ENCODE assay signal across 2 cellular contexts in genomic region chr5:139655727-139656271, GRCh38.
TF ChIP-seq lines count a peak whose summit lies in the region.

No MANE protein-coding gene starts in this region.

TF ChIP-seq in GM23338, 12 proteins besides CTCF, POLR2A, EP300 and RAD21:
- TF ChIP-seq ZNF114 (CRISPR knock-in tag; IDR thresholded peaks at IDR 0.05) (no peak), ETS1 (IDR thresholded peaks at IDR 0.05) (no peak), STAT1 (IDR thresholded peaks at IDR 0.05; ENCODE audit: unreplicated experiment) (no peak), EZH2phosphoT487 (IDR thresholded peaks at IDR 0.05; ENCODE audit: unreplicated experiment) (no peak), ZNF462 (CRISPR knock-in tag; IDR thresholded peaks at IDR 0.05) (no peak), CREB1 (CRISPR knock-in tag; IDR thresholded peaks at IDR 0.05; ENCODE audit: low read depth) (no peak), EZH2 (IDR thresholded peaks at IDR 0.05; ENCODE audit: low read depth, unreplicated experiment) (no peak)

TF ChIP-seq in HepG2, 621 proteins besides CTCF, POLR2A, EP300 and RAD21 (continues in another document):
- TF ChIP-seq ZBTB4 (CRISPR knock-in tag; IDR thresholded peaks at IDR 0.05; ENCODE audit: borderline replicate concordance) (no peak), NCOR1 (IDR thresholded peaks at IDR 0.05; ENCODE audit: borderline replicate concordance, low read length) (peak; percentile 44; the same call in 1 of the 2 replicates), HMG20B (CRISPR knock-in tag; conservative IDR thresholded peaks at IDR 0.05) (0 out of 2 replicates have a peak, but pooled peaks have one; percentile 34), ZNF343 (CRISPR knock-in tag; IDR thresholded peaks at IDR 0.05) (0 out of 2 replicates have a peak, but pooled peaks have one; percentile 47), ATF5 (CRISPR knock-in tag; IDR thresholded peaks at IDR 0.05; ENCODE audit: low read depth) (no peak), ARID5B (CRISPR knock-in tag; IDR thresholded peaks at IDR 0.05) (peak; percentile 43; the same call in 1 of the 2 replicates), ZNF792 (CRISPR knock-in tag; IDR thresholded peaks at IDR 0.05) (0 out of 2 replicates have a peak, but pooled peaks have one; percentile 20), ZNF770 (CRISPR knock-in tag; IDR thresholded peaks at IDR 0.05) (peak; percentile 65), HNRNPLL (IDR thresholded peaks at IDR 0.05; ENCODE audit: low read depth, low read length, poor library complexity, severe bottlenecking) (peak; percentile 34), ZNF768 (CRISPR knock-in tag; IDR thresholded peaks at IDR 0.05) (peak; percentile 32; the same call in 1 of the 2 replicates), GABPB1 (CRISPR knock-in tag; IDR thresholded peaks at IDR 0.05) (peak; percentile 19; the same call in 1 of the 2 replicates), PHF5A (CRISPR knock-in tag; IDR thresholded peaks at IDR 0.05; ENCODE audit: low read depth, unreplicated experiment) (no peak), SCMH1 (CRISPR knock-in tag; IDR thresholded peaks at IDR 0.05; ENCODE audit: borderline replicate concordance) (no peak), ETV5 (CRISPR knock-in tag; IDR thresholded peaks at IDR 0.05; ENCODE audit: borderline replicate concordance) (peak; percentile 16; the same call in 1 of the 2 replicates), KDM5B (CRISPR knock-in tag; IDR thresholded peaks at IDR 0.05; ENCODE audit: borderline replicate concordance) (peak; percentile 45; the same call in 1 of the 2 replicates), SOX13 (IDR thresholded peaks at IDR 0.05) (no peak), SOX13 (CRISPR knock-in tag; conservative IDR thresholded peaks at IDR 0.05 in 1 of 2, IDR thresholded peaks at IDR 0.05 in 1 of 2) (peak in 1 of 2 experiments; percentile 52; a peak in 2 of 4 replicates), FOXA3 (CRISPR knock-in tag; IDR thresholded peaks at IDR 0.05) (peak; percentile 61), CREM (IDR thresholded peaks at IDR 0.05) (0 out of 2 replicates have a peak, but pooled peaks have one; percentile 18), CREM (CRISPR knock-in tag; IDR thresholded peaks at IDR 0.05) (no peak), RXRA (CRISPR knock-in tag; IDR thresholded peaks at IDR 0.05) (peak; percentile 55; the same call in 1 of the 2 replicates), ZNF577 (CRISPR knock-in tag; IDR thresholded peaks at IDR 0.05; ENCODE audit: borderline replicate concordance, low read depth) (no peak), ARID2 (CRISPR knock-in tag; IDR thresholded peaks at IDR 0.05; ENCODE audit: borderline replicate concordance) (0 out of 2 replicates have a peak, but pooled peaks have one; percentile 46), ZNF281 (CRISPR knock-in tag; IDR thresholded peaks at IDR 0.05; ENCODE audit: borderline replicate concordance) (peak; percentile 72; the same call in 1 of the 2 replicates), ZNF609 (CRISPR knock-in tag; IDR thresholded peaks at IDR 0.05; ENCODE audit: borderline replicate concordance) (peak; percentile 50; the same call in 1 of the 2 replicates), TBX2 (CRISPR knock-in tag; IDR thresholded peaks at IDR 0.05; ENCODE audit: borderline replicate concordance) (peak; percentile 24; the same call in 1 of the 2 replicates), ZNF781 (CRISPR knock-in tag; IDR thresholded peaks at IDR 0.05; ENCODE audit: borderline replicate concordance, not compliant biosample characterization) (no peak), HNF1A (IDR thresholded peaks at IDR 0.05; ENCODE audit: low read depth) (no peak), HNF1A (CRISPR knock-in tag; IDR thresholded peaks at IDR 0.05; ENCODE audit: borderline replicate concordance) (0 out of 2 replicates have a peak, but pooled peaks have one; percentile 26), AGO2 (optimal IDR thresholded peaks at IDR 0.05; ENCODE audit: low read depth, low read length) (peak; percentile 83)
